9 cellular contexts compared by ENCODE assay signal in the genomic region with DNA sequence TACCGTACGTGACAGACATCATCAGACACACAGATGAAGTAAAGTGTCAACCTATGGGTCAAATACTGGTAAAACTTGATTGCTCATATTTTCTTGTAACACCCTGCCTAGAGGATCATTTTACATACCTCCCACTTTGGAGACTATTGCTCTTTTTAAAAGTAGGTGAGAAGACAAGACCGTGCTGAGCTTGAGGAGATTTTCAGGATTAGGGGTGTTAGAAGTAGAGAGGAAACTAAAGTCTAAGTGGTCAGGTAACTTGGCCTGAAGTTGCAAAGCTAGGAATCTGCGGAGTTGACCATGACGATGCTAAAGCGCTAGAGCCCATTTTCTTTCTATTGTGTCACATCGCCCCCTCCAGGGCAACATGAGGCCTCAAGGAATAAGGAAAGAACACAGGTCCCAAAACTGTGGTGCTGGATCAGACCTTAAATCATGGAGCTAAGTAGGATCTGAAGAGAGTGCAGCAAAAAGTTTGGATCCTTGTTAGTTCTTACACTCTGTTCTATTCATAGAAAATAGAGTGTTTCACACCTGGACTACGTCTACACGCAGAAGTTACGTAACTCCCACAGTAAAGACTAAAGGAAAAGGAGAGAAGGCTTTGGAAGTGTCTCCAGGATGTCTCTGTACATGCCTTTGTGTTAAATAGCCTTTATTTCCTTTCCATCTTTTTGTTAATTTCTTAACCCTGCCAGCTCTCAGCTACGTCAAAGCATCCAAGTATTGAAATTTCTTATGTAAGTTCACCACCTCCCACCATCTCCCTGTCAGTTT. TPM values are rescaled to one million over a fixed set of nuclear protein-coding genes. Genes with fewer than 3 reads are reported as not detected.
A peak's percentile ranks its signal among the peaks of the same experiment; 100 is the strongest.
DNase-seq lines count a peak whose midpoint lies in the region; ATAC-seq, FAIRE-seq and TF ChIP-seq lines count a peak whose summit lies in the region.
"Had no signal": no experiment of that assay in that cellular context is flagged by ENCODE, and none has a peak within 500 bp of the region (broad histone marks: within the 10 kb centered on the region; RNA-seq: fewer than 3 reads in every experiment).

No MANE protein-coding gene starts in this region.

- H3K27me3 Mint-ChIP-seq in CD14-positive monocyte (ENCODE audit: low read depth in 3 of 3): peaks cover 0 to 3% (median 1%) of the 10 kb centered on the region in 3 donors

- H3K27ac ChIP-seq in PC-3 (ENCODE audit: low read length) (peak overlapping the region; percentile 12; the same call in 1 of the 2 replicates), right lobe of liver (no peak overlapping the region), thoracic aorta (no peak overlapping the region)
- H3K27ac ChIP-seq: skin epidermis had no signal

- H3K4me3 ChIP-seq in PC-3 (ENCODE audit: low read length): peak overlapping the region; percentile 56
- no peak overlapping the region for H3K4me3 ChIP-seq in right lobe of liver
- H3K4me3 ChIP-seq in thoracic aorta: peak overlapping the region; percentile 45
- H3K4me3 ChIP-seq: skin epidermis had no signal

- no peak overlapping the region for H3K27ac Mint-ChIP-seq in CD14-positive monocyte

- H3K4me1 ChIP-seq in PC-3 (ENCODE audit: insufficient read depth, low read length): peaks cover 11% of the 10 kb centered on the region
- H3K4me1 ChIP-seq in right lobe of liver: peaks cover 0 to 5% (median 0%) of the 10 kb centered on the region in 4 donors
- H3K4me1 ChIP-seq in thoracic aorta (ENCODE audit: control insufficient read depth in 1 of 2, low read depth in 2 of 2): no peaks in the 10 kb centered on the region

- peak; percentile 47 for DNase-seq in CD14-positive monocyte (ENCODE audit: low spot score)
- no peak for DNase-seq in GM19239 (ENCODE audit: insufficient read length, low spot score)
- DNase-seq in PC-3: peak; percentile 80
- DNase-seq in dedifferentiated amniotic fluid mesenchymal stem cell (ENCODE audit: extremely low spot score): peak; percentile 41
- DNase-seq in right lobe of liver: peak in 1 of 3 donors; percentile 25
- DNase-seq in thoracic aorta (ENCODE audit: low spot score): no peak

- no peak for TF ChIP-seq POLR2A in right lobe of liver (IDR thresholded peaks at IDR 0.05)

- peak; percentile 56 for FAIRE-seq in GM19239 (lab: Jason Lieb, UNC)

- no peaks in the 10 kb centered on the region for H3K36me3 ChIP-seq in PC-3 (ENCODE audit: low read depth, low read length)
- H3K36me3 ChIP-seq in right lobe of liver: no peaks in the 10 kb centered on the region
- no peaks in the 10 kb centered on the region for H3K36me3 ChIP-seq in thoracic aorta

- no peaks in the 10 kb centered on the region for H3K9me3 Mint-ChIP-seq in CD14-positive monocyte

- H3K27me3 ChIP-seq in PC-3 (ENCODE audit: low read length): no peaks in the 10 kb centered on the region
- no peaks in the 10 kb centered on the region for H3K27me3 ChIP-seq in right lobe of liver
- H3K27me3 ChIP-seq in thoracic aorta (replicated peaks; ENCODE audit: insufficient read depth): no peaks in the 10 kb centered on the region

- intact Hi-C loops in CD14-positive monocyte (cut with micrococcal nuclease): no loop called here
- intact Hi-C loops in PC-3 (cut with micrococcal nuclease): loop anchor here (1.0 kb wide), 1 partner anchor 57 kb away; no protein-coding TSS in a partner anchor
- intact Hi-C loops in right lobe of liver (cut with DNase I): no loop called here

- WGBS in right lobe of liver (ENCODE audit: insufficient coverage, low coverage, low lambda C conversion rate, missing lambda C conversion rate): 39% methylated on average over 11 of the region's 11 CpGs

- H3K4me1 Mint-ChIP-seq in CD14-positive monocyte: peaks cover 6% of the 10 kb centered on the region

- peaks cover 40% of the 10 kb centered on the region for H3K79me2 ChIP-seq in PC-3 (ENCODE audit: low read length)

- H3K4me2 ChIP-seq in PC-3 (ENCODE audit: low read length): peak overlapping the region; percentile 83

- ATAC-seq in PC-3: peak; percentile 98
- peak; percentile 74 to 93 (median 82) for ATAC-seq in right lobe of liver
- peak; percentile 73 for ATAC-seq in thoracic aorta (ENCODE audit: insufficient number of reproducible peaks, low FRiP score, low read depth)
- no peak for ATAC-seq in GM21515 (IDR thresholded peaks at IDR 0.05; ENCODE audit: unreplicated experiment)
- no peak for ATAC-seq in HG02642 (IDR thresholded peaks at IDR 0.05; ENCODE audit: poor library complexity, unreplicated experiment)

- H3K9me3 ChIP-seq in PC-3 (ENCODE audit: low read length) (no peaks in the 10 kb centered on the region), right lobe of liver (no peaks in the 10 kb centered on the region), thoracic aorta (no peaks in the 10 kb centered on the region)

- TF ChIP-seq CTCF in CD14-positive monocyte (IDR thresholded peaks at IDR 0.05) (peak; percentile 66), PC-3 (conservative IDR thresholded peaks at IDR 0.05; ENCODE audit: low read depth, low read length) (peak; percentile 95), right lobe of liver (IDR thresholded peaks at IDR 0.05) (peak; percentile 35 to 53 (median 48)), thoracic aorta (IDR thresholded peaks at IDR 0.05) (peak; percentile 69)

- POLR2A ChIA-PET in PC-3 (lab: Charles Lee; ENCODE audit: unreplicated experiment): interaction anchor here (1.0 kb wide), 1 partner anchor 34 kb away, joined by 7 read pairs; no protein-coding TSS in a partner anchor

- no TSS peak for BruUV-seq in PC-3 (replicated peaks; lab: Mats Ljungman, UMichigan)

- no peaks in the 10 kb centered on the region for H4K20me1 ChIP-seq in PC-3 (ENCODE audit: low read length)

- peak overlapping the region; percentile 79 for H2AFZ ChIP-seq in PC-3 (ENCODE audit: low read length)

- H3K9ac ChIP-seq in PC-3 (ENCODE audit: low read length): no peak overlapping the region

- H3K4me3 Mint-ChIP-seq in CD14-positive monocyte: peak overlapping the region; percentile 24 to 67

- no peaks in the 10 kb centered on the region for H3F3A ChIP-seq in PC-3 (ENCODE audit: low read length, unreplicated experiment)

- H3K9me2 ChIP-seq in PC-3 (replicated peaks; ENCODE audit: low read length): no peaks in the 10 kb centered on the region

- CTCF ChIA-PET in PC-3 (lab: Charles Lee): interaction anchor here (0.6 to 2.5 kb wide), 15 partner anchors 12 to 1449 kb away, joined by 3 to 77 read pairs (median 4); no protein-coding TSS in a partner anchor

- no peaks in the 10 kb centered on the region for H3K36me3 Mint-ChIP-seq in CD14-positive monocyte

RNA-seq across cellular contexts. Expression of gene DTNB, which starts 8.7 kb away (rescaled TPM):
- polyA plus RNA-seq in CD14-positive monocyte: 1 to 10 TPM; 3.0 to 3.3 TPM
- 23.1 and 23.6 TPM in 2 replicates for total RNA-seq in PC-3 (2014; rRNA removed)
- total RNA-seq in right lobe of liver: 10 to 100 TPM in 1 of 6 experiments, 1 to 10 TPM in 5; 7.0 to 10.3 (median 8.8) TPM
- 10 to 100 TPM; 16.3 to 76.2 TPM for total RNA-seq in thoracic aorta

Comparison
In these comparisons a context has a peak if more than half of its experiments do, and no peak if none do; other contexts are left out.
1. DNase-seq: peak in CD14-positive monocyte (single experiment), PC-3 (single experiment) and dedifferentiated amniotic fluid mesenchymal stem cell (single experiment); none in GM19239 (single experiment) and thoracic aorta (single experiment).
2. ATAC-seq: peak in PC-3 (single experiment), right lobe of liver (4 of 4) and thoracic aorta (single experiment); none in GM21515 (single experiment) and HG02642 (single experiment).
3. H3K4me3 ChIP-seq: peak in PC-3 (single experiment) and thoracic aorta (single experiment); none in right lobe of liver (0 of 3).
4. Peak in every context shown above with its lines, with median percentiles within 50 percentile points of each other: CTCF ChIP-seq.